24 cellular contexts compared by ENCODE assay signal in genomic region chr17:68401288-68401687, GRCh38.
"Had no signal": no experiment of that assay in that cellular context is flagged by ENCODE, and none has a peak within 500 bp of the region (broad histone marks: within the 10 kb centered on the region; RNA-seq: fewer than 3 reads in every experiment).

No MANE protein-coding gene starts in this region.

- H3K27me3 Mint-ChIP-seq: activated B cell treated with CpG ODN at 0.5 μM for 24 hours; activated CD8-positive, alpha-beta T cell treated with anti-CD3 and anti-CD28 coated beads for 36 hours; activated naive CD4-positive, alpha-beta T cell treated with anti-CD3 and anti-CD28 coated beads, Interleukin-2, amount 10 ng/mL, durations not matched to agents 7 days and 5 days; activated T-cell treated with anti-CD3 and anti-CD28 coated beads, Interleukin-2, amount 50 U/mL, for 24 hours; effector memory CD8-positive, alpha-beta T cell; T-helper 17 cell had no signal

- H3K9me3 Mint-ChIP-seq: activated B cell treated with CpG ODN at 0.5 μM for 24 hours; effector memory CD8-positive, alpha-beta T cell had no signal

- H3K36me3 ChIP-seq: adrenal gland, ascending aorta, brain microvascular endothelial cell, heart left ventricle, ovary, prostate gland, stomach, suprapubic skin had no signal

- H3K27ac ChIP-seq: adrenal gland, ascending aorta, brain microvascular endothelial cell, neutrophil, ovary, prostate gland, spleen, stomach, tibial nerve had no signal

- H3K4me3 Mint-ChIP-seq: activated B cell treated with CpG ODN at 0.5 μM for 24 hours; activated CD8-positive, alpha-beta T cell treated with anti-CD3 and anti-CD28 coated beads for 36 hours; activated naive CD4-positive, alpha-beta T cell treated with anti-CD3 and anti-CD28 coated beads, Interleukin-2, amount 10 ng/mL, durations not matched to agents 7 days and 5 days; activated T-cell treated with anti-CD3 and anti-CD28 coated beads, Interleukin-2, amount 50 U/mL, for 24 hours; effector memory CD8-positive, alpha-beta T cell; nephron; T-helper 17 cell had no signal

- H3K9me3 ChIP-seq: adrenal gland, neutrophil, ovary, prostate gland, suprapubic skin had no signal

- H3K4me1 ChIP-seq: ascending aorta, prostate gland had no signal

- ATAC-seq: activated CD8-positive, alpha-beta T cell treated with anti-CD3 and anti-CD28 coated beads for 36 hours; effector memory CD8-positive, alpha-beta T cell; heart left ventricle; left ventricle myocardium superior; T-helper 17 cell had no signal

- DNase-seq: activated B cell treated with CpG ODN at 0.5 μM for 24 hours; activated CD4-positive, alpha-beta T cell treated with anti-CD3 and anti-CD28 coated beads for 4 hours; activated CD8-positive, alpha-beta T cell treated with anti-CD3 and anti-CD28 coated beads for 36 hours; activated naive CD4-positive, alpha-beta T cell treated with anti-CD3 and anti-CD28 coated beads, Interleukin-2, amount 10 ng/mL, durations not matched to agents 7 days and 5 days; activated T-cell treated with anti-CD3 and anti-CD28 coated beads, Interleukin-2, amount 50 U/mL, for 24 hours; brain microvascular endothelial cell; caudate nucleus; dorsolateral prefrontal cortex; effector memory CD8-positive, alpha-beta T cell; heart left ventricle; left ventricle myocardium superior; ovary; spleen; stimulated activated CD4-positive, alpha-beta T cell treated with anti-CD3 and anti-CD28 coated beads, Interleukin-4, amount 100 ng/mL, for 1 hour; stomach; SW 1271; T-helper 17 cell had no signal

- H3K4me3 ChIP-seq: adrenal gland, ascending aorta, dorsolateral prefrontal cortex, heart left ventricle, ovary, prostate gland, spleen, stomach, suprapubic skin, tibial nerve had no signal

- H3K27me3 ChIP-seq: adrenal gland, ascending aorta, brain microvascular endothelial cell, dorsolateral prefrontal cortex, heart left ventricle, neutrophil, ovary, spleen, stomach, suprapubic skin, tibial nerve had no signal

- H3K27ac Mint-ChIP-seq: activated B cell treated with CpG ODN at 0.5 μM for 24 hours, nephron, T-helper 17 cell had no signal
